In the genomic region with DNA sequence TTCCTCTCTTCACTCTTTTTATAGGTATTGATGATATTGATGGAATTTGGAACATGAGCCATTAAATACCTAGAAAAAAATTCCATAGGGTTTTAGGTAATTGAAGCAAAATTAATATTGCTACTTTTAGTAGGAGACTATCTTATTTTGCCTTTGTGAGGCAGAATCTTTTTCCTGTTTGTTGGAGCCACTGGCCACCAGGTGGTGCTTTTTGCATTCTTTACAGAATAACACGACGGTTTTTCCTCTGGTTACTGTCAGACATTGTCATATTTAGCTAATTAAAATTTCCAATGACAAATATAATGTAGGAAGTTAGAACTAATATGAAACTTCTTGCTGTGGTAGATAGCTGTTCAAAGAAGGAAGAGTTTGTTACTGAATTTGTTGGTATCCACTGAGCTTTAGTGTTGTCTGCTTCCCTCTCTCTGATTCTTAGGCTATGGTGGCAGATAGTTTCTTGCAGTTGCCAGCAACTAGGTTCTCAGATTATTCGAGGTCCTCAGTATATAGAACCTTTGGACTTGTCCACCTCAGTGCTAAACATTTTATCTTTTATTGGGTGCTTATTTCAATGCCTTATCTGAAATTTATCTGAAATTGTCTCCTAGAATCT, we compare ENCODE assay signal across 8 cellular contexts. TPM values are rescaled to one million over a fixed set of nuclear protein-coding genes. Genes with fewer than 3 reads are reported as not detected.
A peak's percentile ranks its signal among the peaks of the same experiment; 100 is the strongest.
DNase-seq lines count a peak whose midpoint lies in the region; ATAC-seq and TF ChIP-seq lines count a peak whose summit lies in the region.

No MANE protein-coding gene starts in this region.

- TF ChIP-seq POLR2A in esophagus squamous epithelium (IDR thresholded peaks at IDR 0.05): no peak

- intact Hi-C loops in activated CD8-positive, alpha-beta T cell treated with anti-CD3 and anti-CD28 coated beads for 36 hours (cut with micrococcal nuclease): loop anchor here (5.0 to 10.0 kb wide), 2 partner anchors 67 to 154 kb away; a partner anchor contains a TSS
- intact Hi-C loops in esophagus squamous epithelium (cut with DNase I): no loop called here

- peak; percentile 76 for TF ChIP-seq CTCF in activated CD8-positive, alpha-beta T cell treated with anti-CD3 and anti-CD28 coated beads for 36 hours (IDR thresholded peaks at IDR 0.05)
- TF ChIP-seq CTCF in esophagus squamous epithelium (IDR thresholded peaks at IDR 0.05): peak; percentile 32 to 73 (median 62)
- peak; percentile 85 for TF ChIP-seq CTCF in neural crest cell (conservative IDR thresholded peaks at IDR 0.05)

- H3K27me3 ChIP-seq in H7 (ENCODE audit: control insufficient read depth, insufficient read depth, low read length) (no peaks in the 10 kb centered on the region), esophagus squamous epithelium (no peaks in the 10 kb centered on the region)

- H3K27ac Mint-ChIP-seq in activated CD8-positive, alpha-beta T cell treated with anti-CD3 and anti-CD28 coated beads for 36 hours: peak overlapping the region; percentile 60
- no peak overlapping the region for H3K27ac Mint-ChIP-seq in neural crest cell (ENCODE audit: unreplicated experiment)

- no peak overlapping the region for H3K4me3 ChIP-seq in H7 (ENCODE audit: insufficient read depth, low read depth, low read length)
- no peak overlapping the region for H3K4me3 ChIP-seq in esophagus squamous epithelium

- no peak overlapping the region for H3K27ac ChIP-seq in esophagus squamous epithelium

- H3K4me1 ChIP-seq in esophagus squamous epithelium: no peaks in the 10 kb centered on the region

- peaks cover 2% of the 10 kb centered on the region for H3K36me3 ChIP-seq in H7 (replicated peaks; ENCODE audit: control insufficient read depth, insufficient read depth, low read length)
- H3K36me3 ChIP-seq in esophagus squamous epithelium: peaks cover 0 to 86% (median 11%) of the 10 kb centered on the region in 3 donors

- POLR2A ChIA-PET in activated CD8-positive, alpha-beta T cell treated with anti-CD3 and anti-CD28 coated beads for 36 hours (lab: Charles Lee): interaction anchor here (1.0 kb wide), 1 partner anchor 14 kb away, joined by 3 read pairs; no protein-coding TSS in a partner anchor

- no peaks in the 10 kb centered on the region for H3K9me3 Mint-ChIP-seq in activated CD8-positive, alpha-beta T cell treated with anti-CD3 and anti-CD28 coated beads for 36 hours
- no peaks in the 10 kb centered on the region for H3K9me3 Mint-ChIP-seq in neural crest cell

- no peaks in the 10 kb centered on the region for H3K9me3 ChIP-seq in esophagus squamous epithelium

- H3K27me3 Mint-ChIP-seq in activated CD8-positive, alpha-beta T cell treated with anti-CD3 and anti-CD28 coated beads for 36 hours: no peaks in the 10 kb centered on the region
- H3K27me3 Mint-ChIP-seq in neural crest cell (ENCODE audit: low read depth): no peaks in the 10 kb centered on the region

- WGBS in esophagus squamous epithelium, 2 donors: 13 to 15% methylated on average over 3 of the region's 3 CpGs

- CTCF ChIA-PET in activated CD8-positive, alpha-beta T cell treated with anti-CD3 and anti-CD28 coated beads for 36 hours (lab: Charles Lee): interaction anchor here (0.6 to 3.5 kb wide), 40 partner anchors 9 to 364 kb away, joined by 3 to 30 read pairs (median 5); a partner anchor contains a TSS

- H3K36me3 Mint-ChIP-seq in activated CD8-positive, alpha-beta T cell treated with anti-CD3 and anti-CD28 coated beads for 36 hours (ENCODE audit: low read depth): peaks cover 23% of the 10 kb centered on the region
- peaks cover under 1% of the 10 kb centered on the region for H3K36me3 Mint-ChIP-seq in neural crest cell (ENCODE audit: low read depth)

- H3K4me3 Mint-ChIP-seq in activated CD8-positive, alpha-beta T cell treated with anti-CD3 and anti-CD28 coated beads for 36 hours: no peak overlapping the region
- H3K4me3 Mint-ChIP-seq in neural crest cell: no peak overlapping the region

- peak; percentile 37 for ATAC-seq in activated CD8-positive, alpha-beta T cell treated with anti-CD3 and anti-CD28 coated beads for 36 hours
- no peak for ATAC-seq in GM19463 (IDR thresholded peaks at IDR 0.05; ENCODE audit: unreplicated experiment)

- DNase-seq in NCI-H345 (lab: John Stamatoyannopoulos, UW) (peak; percentile 17), NCI-H345 treated with DMSO at 0.1 percent for 48 hours (lab: John Stamatoyannopoulos, UW; ENCODE audit: unreplicated experiment) (no peak), H7 (peak; percentile 29), NCI-H2171 treated with DMSO at 0.1 percent for 48 hours (lab: John Stamatoyannopoulos, UW) (peak; percentile 53), esophagus squamous epithelium (lab: John Stamatoyannopoulos, UW) (no peak), neural crest cell (ENCODE audit: low read depth, low spot score) (no peak)
- DNase-seq in activated CD8-positive, alpha-beta T cell treated with anti-CD3 and anti-CD28 coated beads for 36 hours: peak; percentile 62

- peaks cover 6% of the 10 kb centered on the region for H3K4me1 Mint-ChIP-seq in activated CD8-positive, alpha-beta T cell treated with anti-CD3 and anti-CD28 coated beads for 36 hours (ENCODE audit: low read depth)
- no peaks in the 10 kb centered on the region for H3K4me1 Mint-ChIP-seq in neural crest cell

RNA-seq across cellular contexts. Expression of a gene that starts 25.7 kb away (rescaled TPM):
- 11.6 and 17.2 TPM in 2 replicates for total RNA-seq in H7 (2014; rRNA removed; shearing (Covaris generic))
- total RNA-seq in activated CD8-positive, alpha-beta T cell treated with anti-CD3 and anti-CD28 coated beads for 36 hours: 10 to 100 TPM; 78.1 to 88.6 TPM
- total RNA-seq in esophagus squamous epithelium: 10 to 100 TPM; 16.0 to 42.6 (median 30.8) TPM
- total RNA-seq in neural crest cell: 59.1 and 63.7 TPM in 2 replicates

RNA-seq across cellular contexts. Expression of a gene that starts 59.2 kb away (rescaled TPM):
- 9.8 and 11.3 TPM in 2 replicates for total RNA-seq in H7 (2014; rRNA removed; shearing (Covaris generic))
- 10 to 100 TPM; 51.7 to 54.9 TPM for total RNA-seq in activated CD8-positive, alpha-beta T cell treated with anti-CD3 and anti-CD28 coated beads for 36 hours
- total RNA-seq in esophagus squamous epithelium (10 to 100 TPM; 13.8 to 40.2 (median 16.3) TPM), neural crest cell (21.9 and 23.4 TPM in 2 replicates)

Comparison
In these comparisons a context has a peak if more than half of its experiments do, and no peak if none do; other contexts are left out.
1. DNase-seq: peak in NCI-H345 (single experiment), H7 (single experiment), NCI-H2171 treated with DMSO at 0.1 percent for 48 hours (single experiment) and activated CD8-positive, alpha-beta T cell treated with anti-CD3 and anti-CD28 coated beads for 36 hours (single experiment); none in NCI-H345 treated with DMSO at 0.1 percent for 48 hours (single experiment), esophagus squamous epithelium (single experiment) and neural crest cell (single experiment).
2. Peak in every context shown above with its lines, with median percentiles within 50 percentile points of each other: CTCF ChIP-seq.